ENCODE assay signal across 1 cellular context in genomic region chr1:64969305-64970066, GRCh38.
TF ChIP-seq lines count a peak whose summit lies in the region.

No MANE protein-coding gene starts in this region.

TF ChIP-seq in liver, 16 proteins besides CTCF, POLR2A, EP300 and RAD21 (continued from another document):
- TF ChIP-seq REST (IDR thresholded peaks at IDR 0.05) (peak; percentile 50), ATF3 (IDR thresholded peaks at IDR 0.05) (no peak), RXRA (IDR thresholded peaks at IDR 0.05) (peak; percentile 97 to 98), GABPA (IDR thresholded peaks at IDR 0.05 in 1 of 2, conservative IDR thresholded peaks at IDR 0.05 in 1 of 2) (no peak), HNF4A (conservative IDR thresholded peaks at IDR 0.05) (peak; percentile 77 to 88), TAF1 (conservative IDR thresholded peaks at IDR 0.05) (no peak)
- TF ChIP-seq, protein P1, sequence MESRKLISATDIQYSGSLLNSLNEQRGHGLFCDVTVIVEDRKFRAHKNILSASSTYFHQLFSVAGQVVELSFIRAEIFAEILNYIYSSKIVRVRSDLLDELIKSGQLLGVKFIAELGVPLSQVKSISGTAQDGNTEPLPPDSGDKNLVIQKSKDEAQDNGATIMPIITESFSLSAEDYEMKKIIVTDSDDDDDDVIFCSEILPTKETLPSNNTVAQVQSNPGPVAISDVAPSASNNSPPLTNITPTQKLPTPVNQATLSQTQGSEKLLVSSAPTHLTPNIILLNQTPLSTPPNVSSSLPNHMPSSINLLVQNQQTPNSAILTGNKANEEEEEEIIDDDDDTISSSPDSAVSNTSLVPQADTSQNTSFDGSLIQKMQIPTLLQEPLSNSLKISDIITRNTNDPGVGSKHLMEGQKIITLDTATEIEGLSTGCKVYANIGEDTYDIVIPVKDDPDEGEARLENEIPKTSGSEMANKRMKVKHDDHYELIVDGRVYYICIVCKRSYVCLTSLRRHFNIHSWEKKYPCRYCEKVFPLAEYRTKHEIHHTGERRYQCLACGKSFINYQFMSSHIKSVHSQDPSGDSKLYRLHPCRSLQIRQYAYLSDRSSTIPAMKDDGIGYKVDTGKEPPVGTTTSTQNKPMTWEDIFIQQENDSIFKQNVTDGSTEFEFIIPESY (IDR thresholded peaks at IDR 0.05) = no peak
